In the genomic region with DNA sequence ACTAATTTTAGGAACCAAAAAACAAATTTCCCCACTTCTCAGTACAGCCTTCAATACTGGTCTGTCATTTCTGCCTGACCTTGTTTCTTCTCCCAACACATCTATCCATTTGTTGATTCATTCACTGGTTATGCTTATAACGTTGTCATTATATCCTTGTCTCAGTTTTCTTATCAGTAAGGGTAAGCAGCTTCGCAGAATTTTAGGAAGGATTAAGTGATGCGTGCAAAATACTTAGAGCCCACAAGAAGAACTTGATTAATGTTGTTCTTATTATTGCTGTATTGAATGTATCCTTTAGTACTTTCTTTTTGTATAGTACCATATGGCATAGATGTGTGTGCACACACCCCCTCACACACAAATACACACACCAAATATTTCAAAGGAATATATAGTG, we compare ENCODE assay signal across 22 cellular contexts.
DNase-seq lines count a peak whose midpoint lies in the region; ATAC-seq and TF ChIP-seq lines count a peak whose summit lies in the region.
"Had no signal": no experiment of that assay in that cellular context is flagged by ENCODE, and none has a peak within 500 bp of the region (broad histone marks: within the 10 kb centered on the region; RNA-seq: fewer than 3 reads in every experiment).

No MANE protein-coding gene starts in this region.

- in situ Hi-C loops in IMR-90 (cut with MboI; ENCODE audit: low sequenced_read_pairs) (no loop called here), brain microvascular endothelial cell (cut with HindIII; ENCODE audit: low pct_ligation_motif_present, low sequenced_read_pairs) (no loop called here)

- H2BK5ac ChIP-seq in IMR-90 (ENCODE audit: low read depth, low read length, poor library complexity, severe bottlenecking) = peak overlapping the region; percentile 1

- intact Hi-C loops in IMR-90 (cut with micrococcal nuclease) (no loop called here), psoas muscle (cut with DNase I) (no loop called here)

- no peak overlapping the region for H2AK5ac ChIP-seq in IMR-90 (ENCODE audit: low read depth, low read length)

- TF ChIP-seq CTCF in IMR-90 (conservative IDR thresholded peaks at IDR 0.05; ENCODE audit: low read depth, low read length) = no peak
- TF ChIP-seq CTCF in brain microvascular endothelial cell (IDR thresholded peaks at IDR 0.05; ENCODE audit: low read depth, low read length, missing control alignments) = no peak
- TF ChIP-seq CTCF in osteoblast (IDR thresholded peaks at IDR 0.05; ENCODE audit: extremely low read depth, low read depth, low read length) = no peak
- TF ChIP-seq CTCF in psoas muscle (IDR thresholded peaks at IDR 0.05) = no peak

- H3K56ac ChIP-seq in IMR-90 (ENCODE audit: extremely low read depth, insufficient read depth, low read length) = no peak overlapping the region

- H3K23ac ChIP-seq in IMR-90 (ENCODE audit: low read depth, low read length) = no peak overlapping the region

- POLR2A ChIA-PET in IMR-90 (lab: Charles Lee; ENCODE audit: unreplicated experiment) = no interaction called here

- no peak overlapping the region for H2AK9ac ChIP-seq in IMR-90 (replicated peaks; ENCODE audit: low read depth, low read length, poor library complexity)

- no peak for TF ChIP-seq RAD21 in IMR-90 (IDR thresholded peaks at IDR 0.05; ENCODE audit: low read length)

- 0 out of 4 replicates have a peak overlapping the region, but pooled peaks of 1 of the 2 experiments have one; percentile 9 for H4K8ac ChIP-seq in IMR-90 (ENCODE audit: low read depth in 2 of 2, low read length in 2 of 2)

- 0 out of 3 replicates have a peak overlapping the region, but pooled peaks have one; percentile 9 for H2BK15ac ChIP-seq in IMR-90 (ENCODE audit: low read depth, low read length)

- H2BK120ac ChIP-seq in IMR-90 (ENCODE audit: low read depth, low read length) = peak overlapping the region; percentile 34; the same call in 1 of the 2 replicates

- no peaks in the 10 kb centered on the region for H3K79me2 ChIP-seq in osteoblast (ENCODE audit: insufficient read depth, low read length)

- no peak overlapping the region; the same call in 1 of the 2 replicates for H3K18ac ChIP-seq in IMR-90 (ENCODE audit: low read depth, low read length)

- CTCF ChIA-PET in IMR-90 (lab: Yijun Ruan, JAX) = no interaction called here

- WGBS in IMR-90 (ENCODE audit: extremely low coverage in 2 of 2, insufficient read length in 1 of 2), 2 experiments = no CpG with 5 or more reads among the region's 3 CpGs
- 72 to 82% (median 74%) methylated on average over 3 of the region's 3 CpGs for WGBS in psoas muscle, 3 donors

- no peaks in the 10 kb centered on the region for H3K9me3 ChIP-seq in IMR-90 (ENCODE audit: control insufficient read depth, insufficient read depth, low read length)
- no peaks in the 10 kb centered on the region for H3K9me3 ChIP-seq in osteoblast (ENCODE audit: low read depth, low read length)
- no peaks in the 10 kb centered on the region for H3K9me3 ChIP-seq in psoas muscle

- H2BK20ac ChIP-seq in IMR-90 (ENCODE audit: low read depth, low read length) = peak overlapping the region; percentile 33; the same call in 1 of the 2 replicates

- no peak overlapping the region for H3K4ac ChIP-seq in IMR-90 (ENCODE audit: low read depth, low read length)

- DNase-seq in EL = peak; percentile 8
- no peak for DNase-seq in IMR-90
- no peak for DNase-seq in brain microvascular endothelial cell
- DNase-seq in osteoblast (ENCODE audit: insufficient read length, low spot score, missing footprints) = no peak
- no peak for DNase-seq in H7
- no peak for DNase-seq in psoas muscle
- DNase-seq: Caco-2; CD8-positive, alpha-beta T cell; GF-D8; NCI-H1092; NCI-H1436; NCI-H187; NCI-H2081 treated with DMSO at 0.1 percent for 48 hours; NCI-H2171; NCI-H345; NCI-H524 treated with DMSO at 0.1 percent for 48 hours; NCI-H774; T-cell had no signal

- H3K79me1 ChIP-seq in IMR-90 (ENCODE audit: low read depth in 1 of 2, low read length in 2 of 2) = no peaks in the 10 kb centered on the region

- BruUV-seq in IMR-90 (replicated peaks; lab: Mats Ljungman, UMichigan) = no TSS peak

- H4K5ac ChIP-seq in IMR-90 (ENCODE audit: low read depth, low read length) = no peak overlapping the region

- dilution Hi-C loops in IMR-90 (cut with HindIII; ENCODE audit: low sequenced_read_pairs, unreplicated experiment) = no loop called here

- no peak overlapping the region for H3K4me3 ChIP-seq in IMR-90 (ENCODE audit: insufficient read depth, low read depth, low read length)
- H3K4me3 ChIP-seq in brain microvascular endothelial cell (ENCODE audit: low read depth, low read length) = no peak overlapping the region
- H3K4me3 ChIP-seq in osteoblast (ENCODE audit: insufficient read depth, low read length) = no peak overlapping the region
- no peak overlapping the region for H3K4me3 ChIP-seq in H7 (ENCODE audit: insufficient read depth, low read depth, low read length)
- H3K4me3 ChIP-seq in psoas muscle = no peak overlapping the region

- H3K27ac ChIP-seq in IMR-90 (ENCODE audit: insufficient read depth, low read length) (no peak overlapping the region), brain microvascular endothelial cell (peak overlapping the region; percentile 68), osteoblast (ENCODE audit: low read depth, low read length) (peak overlapping the region; percentile 66), psoas muscle (no peak overlapping the region)
- H3K27ac ChIP-seq: C4-2B, KMS-11 had no signal

- no peak overlapping the region for H4K91ac ChIP-seq in IMR-90 (ENCODE audit: insufficient read depth, low read depth, low read length)

- H3K14ac ChIP-seq in IMR-90 (replicated peaks; ENCODE audit: low read depth, low read length) = peak overlapping the region; percentile 66; the same call in 1 of the 2 replicates

- H3K4me1 ChIP-seq in IMR-90 (ENCODE audit: control insufficient read depth, insufficient read depth, low read length) = peaks cover 2% of the 10 kb centered on the region; the same call in 1 of the 2 replicates
- H3K4me1 ChIP-seq in osteoblast (ENCODE audit: insufficient read depth, low read length) = peaks cover 23% of the 10 kb centered on the region
- no peaks in the 10 kb centered on the region for H3K4me1 ChIP-seq in psoas muscle
- H3K4me1 ChIP-seq: Caco-2 had no signal

- no peaks in the 10 kb centered on the region for H3K27me3 ChIP-seq in IMR-90 (ENCODE audit: control insufficient read depth, insufficient read depth, low read length)
- no peaks in the 10 kb centered on the region for H3K27me3 ChIP-seq in brain microvascular endothelial cell (replicated peaks)
- no peaks in the 10 kb centered on the region for H3K27me3 ChIP-seq in osteoblast (ENCODE audit: insufficient read depth, low read length)
- H3K27me3 ChIP-seq in H7 (ENCODE audit: control insufficient read depth, insufficient read depth, low read length) = no peaks in the 10 kb centered on the region
- H3K27me3 ChIP-seq in psoas muscle (ENCODE audit: insufficient read depth in 3 of 3, low read length in 2 of 3) = no peaks in the 10 kb centered on the region

- no peak for ATAC-seq in IMR-90 (ENCODE audit: low read depth)
- no peak for ATAC-seq in GM18858 (IDR thresholded peaks at IDR 0.05; ENCODE audit: unreplicated experiment)
- no peak for ATAC-seq in psoas muscle
- no peak for ATAC-seq in HG02885 (IDR thresholded peaks at IDR 0.05; ENCODE audit: poor library complexity, unreplicated experiment)
- ATAC-seq: CD8-positive, alpha-beta T cell; T-cell had no signal

- H4K20me1 ChIP-seq in IMR-90 (ENCODE audit: insufficient read depth, low read length) (no peaks in the 10 kb centered on the region), osteoblast (ENCODE audit: insufficient read depth, low read length) (no peaks in the 10 kb centered on the region)

- no peak for TF ChIP-seq POLR2A in IMR-90 (IDR thresholded peaks at IDR 0.05; ENCODE audit: low read depth, low read length)

- H3K4me2 ChIP-seq in IMR-90 (ENCODE audit: low read depth, low read length) (peak overlapping the region; percentile 56; the same call in 1 of the 2 replicates), osteoblast (ENCODE audit: insufficient read depth, low read length) (peak overlapping the region; percentile 49)
- H3K4me2 ChIP-seq: KMS-11 had no signal

- no peak overlapping the region for H3K9ac ChIP-seq in IMR-90 (ENCODE audit: low read depth, low read length)
- H3K9ac ChIP-seq: KMS-11 had no signal

- H3K36me3 ChIP-seq in IMR-90 (ENCODE audit: control insufficient read depth, insufficient read depth, low read length) (no peaks in the 10 kb centered on the region), brain microvascular endothelial cell (replicated peaks) (no peaks in the 10 kb centered on the region), osteoblast (ENCODE audit: insufficient read depth, low read length) (no peaks in the 10 kb centered on the region), H7 (replicated peaks; ENCODE audit: control insufficient read depth, insufficient read depth, low read length) (no peaks in the 10 kb centered on the region), psoas muscle (ENCODE audit: insufficient read depth in 1 of 2, low read depth in 1 of 2) (no peaks in the 10 kb centered on the region)

- peaks cover 5% of the 10 kb centered on the region; the same call in 1 of the 2 replicates for H3K9me1 ChIP-seq in IMR-90 (ENCODE audit: insufficient read depth, low read length)

- H2AFZ ChIP-seq in IMR-90 (replicated peaks; ENCODE audit: low read length, poor library complexity) (no peak overlapping the region), osteoblast (ENCODE audit: low read length) (no peak overlapping the region)

TF ChIP-seq in IMR-90, 13 proteins besides CTCF, POLR2A, EP300 and RAD21:
- TF ChIP-seq RFX5 (IDR thresholded peaks at IDR 0.05; ENCODE audit: low read depth, low read length) = no peak
- TF ChIP-seq MAZ (IDR thresholded peaks at IDR 0.05; ENCODE audit: borderline replicate concordance, low read depth, low read length) = no peak
- no peak for TF ChIP-seq CHD1 (IDR thresholded peaks at IDR 0.05; ENCODE audit: low read depth, low read length)
- no peak for TF ChIP-seq ELK1 (IDR thresholded peaks at IDR 0.05; ENCODE audit: borderline replicate concordance, low read depth, low read length)
- no peak for TF ChIP-seq CEBPB (IDR thresholded peaks at IDR 0.05; ENCODE audit: low read depth, low read length)
- TF ChIP-seq RCOR1 (IDR thresholded peaks at IDR 0.05; ENCODE audit: insufficient replicate concordance, low read length) = no peak

Comparison
In these comparisons a context has a peak if more than half of its experiments do, and no peak if none do; other contexts are left out.
1. H3K27ac ChIP-seq: peak in brain microvascular endothelial cell (single experiment) and osteoblast (single experiment); none in IMR-90 (single experiment) and psoas muscle (single experiment).